ENCODE assay signal across 8 cellular contexts in genomic region chr19:10095948-10096614, GRCh38. TPM values are rescaled to one million over a fixed set of nuclear protein-coding genes. Genes with fewer than 3 reads are reported as not detected.
A peak's percentile ranks its signal among the peaks of the same experiment; 100 is the strongest.
DNase-seq lines count a peak whose midpoint lies in the region; ATAC-seq, FAIRE-seq and TF ChIP-seq lines count a peak whose summit lies in the region.

No MANE protein-coding gene starts in this region.

- H3K27ac Mint-ChIP-seq in naive B cell: peak overlapping the region in 3 of 6 donors; percentile 57 to 74 (median 73)

- CTCF ChIA-PET in OCI-LY7 (lab: Charles Lee; ENCODE audit: unreplicated experiment): no interaction called here

- ATAC-seq in GM21528 (IDR thresholded peaks at IDR 0.05; ENCODE audit: low FRiP score, unreplicated experiment): peak; percentile 60
- ATAC-seq in activated T-cell treated with anti-CD3 and anti-CD28 coated beads, Interleukin-2, amount 50 U/mL, for 4 hours: peak; percentile 95
- peak; percentile 86 to 87 for ATAC-seq in naive B cell (ENCODE audit: low read depth in 2 of 2)

- intact Hi-C loops in OCI-LY7 (cut with micrococcal nuclease; ENCODE audit: unreplicated experiment) (no loop called here), esophagus muscularis mucosa (cut with DNase I) (no loop called here)

- 4% methylated on average over 97 of the region's 97 CpGs for WGBS in HUES64
- WGBS in esophagus muscularis mucosa: 14% methylated on average over 10 of the region's 97 CpGs

- H3K4me3 ChIP-seq in HUES64 (ENCODE audit: low read length) (peak overlapping the region; percentile 51), OCI-LY7 (ENCODE audit: low read depth, low read length, poor library complexity, severe bottlenecking) (peak overlapping the region; percentile 65), esophagus muscularis mucosa (peak overlapping the region; percentile 53 to 57 (median 56))

- no peaks in the 10 kb centered on the region for H3K9me3 Mint-ChIP-seq in activated T-cell treated with anti-CD3 and anti-CD28 coated beads, Interleukin-2, amount 50 U/mL, for 4 hours
- no peaks in the 10 kb centered on the region for H3K9me3 Mint-ChIP-seq in naive B cell

- no peak for TF ChIP-seq EP300 in esophagus muscularis mucosa (IDR thresholded peaks at IDR 0.05)

- H3K27me3 Mint-ChIP-seq in activated T-cell treated with anti-CD3 and anti-CD28 coated beads, Interleukin-2, amount 50 U/mL, for 4 hours (ENCODE audit: low read depth): no peaks in the 10 kb centered on the region
- H3K27me3 Mint-ChIP-seq in naive B cell: no peaks in the 10 kb centered on the region

- POLR2A ChIA-PET in OCI-LY7 (lab: Charles Lee): interaction anchor here (0.6 to 1.5 kb wide), 4 partner anchors 10 to 501 kb away, joined by 3 to 9 read pairs (median 3); partner anchors contain the start of gene PPAN

- H3K4me3 Mint-ChIP-seq in activated T-cell treated with anti-CD3 and anti-CD28 coated beads, Interleukin-2, amount 50 U/mL, for 4 hours: peak overlapping the region; percentile 43
- H3K4me3 Mint-ChIP-seq in naive B cell: peak overlapping the region; percentile 35 to 78 (median 68)

- H2AFZ ChIP-seq in OCI-LY7 (ENCODE audit: low read length): peak overlapping the region; percentile 93

- peaks cover 19% of the 10 kb centered on the region for H3K36me3 Mint-ChIP-seq in activated T-cell treated with anti-CD3 and anti-CD28 coated beads, Interleukin-2, amount 50 U/mL, for 4 hours (ENCODE audit: insufficient read depth)
- peaks cover 6 to 25% of the 10 kb centered on the region in 2 donors for H3K36me3 Mint-ChIP-seq in naive B cell

- H3K79me2 ChIP-seq in OCI-LY7 (ENCODE audit: insufficient read depth, low read depth, low read length): no peaks in the 10 kb centered on the region

- peak overlapping the region; percentile 84 for H3K4me2 ChIP-seq in OCI-LY7 (ENCODE audit: low read length)

- TF ChIP-seq POLR2A in esophagus muscularis mucosa (IDR thresholded peaks at IDR 0.05; ENCODE audit: low read depth): peak; percentile 9

- H4K20me1 ChIP-seq in OCI-LY7 (ENCODE audit: insufficient read depth, low read length): no peaks in the 10 kb centered on the region

- H3K9me3 ChIP-seq in HUES64 (ENCODE audit: insufficient read depth, low read depth, low read length): no peaks in the 10 kb centered on the region; the same call in 1 of the 2 replicates
- no peaks in the 10 kb centered on the region for H3K9me3 ChIP-seq in OCI-LY7 (ENCODE audit: low read length)
- H3K9me3 ChIP-seq in esophagus muscularis mucosa: no peaks in the 10 kb centered on the region

- H3K9ac ChIP-seq in HUES64 (ENCODE audit: low read depth, low read length): peak overlapping the region; percentile 79

- no peak for FAIRE-seq in D721Med (lab: Jason Lieb, UNC)

- H3K27ac ChIP-seq in HUES64 (ENCODE audit: low read depth, low read length): no peak overlapping the region
- H3K27ac ChIP-seq in OCI-LY7 (ENCODE audit: low read depth, low read length, poor library complexity, severe bottlenecking): peak overlapping the region; percentile 56
- peak overlapping the region; percentile 70 to 83 (median 76) for H3K27ac ChIP-seq in esophagus muscularis mucosa (replicated peaks in 1 of 4)

- H3K9me2 ChIP-seq in OCI-LY7 (ENCODE audit: insufficient read depth, low read length): no peaks in the 10 kb centered on the region

- H3K27me3 ChIP-seq in HUES64 (ENCODE audit: insufficient read depth, low read length) (peaks cover 28% of the 10 kb centered on the region), esophagus muscularis mucosa (no peaks in the 10 kb centered on the region)

- H3K4me1 Mint-ChIP-seq in activated T-cell treated with anti-CD3 and anti-CD28 coated beads, Interleukin-2, amount 50 U/mL, for 4 hours (ENCODE audit: low read depth): peaks cover 25% of the 10 kb centered on the region
- peaks cover 32 to 44% (median 33%) of the 10 kb centered on the region in 3 donors for H3K4me1 Mint-ChIP-seq in naive B cell

- TF ChIP-seq CTCF in D721Med (IDR thresholded peaks at IDR 0.05; ENCODE audit: insufficient read depth, missing control alignments) (no peak), OCI-LY7 (conservative IDR thresholded peaks at IDR 0.05; ENCODE audit: low read length) (no peak), esophagus muscularis mucosa (IDR thresholded peaks at IDR 0.05) (peak in 1 of 3 experiments; percentile 40)

- H3K4me1 ChIP-seq in HUES64 (ENCODE audit: insufficient read depth, low read length) (no peaks in the 10 kb centered on the region), OCI-LY7 (ENCODE audit: insufficient read depth, low read length, poor library complexity, severe bottlenecking) (peaks cover 42% of the 10 kb centered on the region), esophagus muscularis mucosa (peaks cover 9 to 18% (median 17%) of the 10 kb centered on the region in 4 donors)

- DNase-seq in D721Med (ENCODE audit: insufficient read length, low spot score) (peak; percentile 94), OCI-LY7 (ENCODE audit: low spot score) (peak; percentile 95), esophagus muscularis mucosa (ENCODE audit: extremely low spot score) (peak; percentile 93), naive B cell (peak; percentile 85)
- peak; percentile 88 for DNase-seq in activated T-cell treated with anti-CD3 and anti-CD28 coated beads, Interleukin-2, amount 50 U/mL, for 4 hours
- peak; percentile 69 to 85 for DNase-seq in stimulated activated CD8-positive, alpha-beta memory T cell treated with anti-CD3 and anti-CD28 coated beads, Interleukin-7, amount 100 ng/mL, for 48 hours (ENCODE audit: extremely low read depth in 1 of 2, low read depth in 1 of 2)

- H3K36me3 ChIP-seq in HUES64 (ENCODE audit: insufficient read depth, low read length) (0 out of 2 replicates have a peak, but pooled peaks cover 5% of the 10 kb centered on the region), OCI-LY7 (ENCODE audit: insufficient read depth, low read length) (peaks cover 9% of the 10 kb centered on the region), esophagus muscularis mucosa (peaks cover 0 to 25% (median 20%) of the 10 kb centered on the region in 4 donors)

- no TSS peak for BruUV-seq in OCI-LY7 (replicated peaks; lab: Mats Ljungman, UMichigan)

RNA-seq across cellular contexts. Expression of gene ANGPTL6, which starts 6.4 kb away (rescaled TPM):
- polyA plus RNA-seq in HUES64 (2013, experiment 1 of 2): not detected
- 0.19 TPM for polyA plus RNA-seq in HUES64 (2013, experiment 2 of 2)
- 7.3 and 8.4 TPM in 2 replicates for total RNA-seq in OCI-LY7 (2014; rRNA removed; shearing (Covaris generic))
- total RNA-seq in OCI-LY7 (2022): 8.3 and 10.1 TPM in 2 replicates
- total RNA-seq in activated T-cell treated with anti-CD3 and anti-CD28 coated beads, Interleukin-2, amount 50 U/mL, for 4 hours: 10 to 100 TPM in 1 of 3 donors, 1 to 10 TPM in 2; 9.2 to 11.0 (median 9.2) TPM
- total RNA-seq in esophagus muscularis mucosa: not detected
- 1 to 10 TPM in 1 of 6 donors, under 1 TPM in 3, not detected in 2; 0.39 to 1.1 (median 0.65) TPM for polyA plus RNA-seq in naive B cell (ENCODE audit: low read depth in 6 of 6)

RNA-seq across cellular contexts. Expression of gene SHFL, which starts 10.0 kb away (rescaled TPM):
- polyA plus RNA-seq in HUES64 (2013, experiment 1 of 2): 7.3 TPM
- polyA plus RNA-seq in HUES64 (2013, experiment 2 of 2): 9.6 TPM
- total RNA-seq in OCI-LY7 (2014; rRNA removed; shearing (Covaris generic)): 21.9 and 32.9 TPM in 2 replicates
- 28.5 and 30.9 TPM in 2 replicates for total RNA-seq in OCI-LY7 (2022)
- 10 to 100 TPM; 20.1 to 26.8 (median 26.2) TPM for total RNA-seq in activated T-cell treated with anti-CD3 and anti-CD28 coated beads, Interleukin-2, amount 50 U/mL, for 4 hours
- 10 to 100 TPM; 17.4 to 34.9 (median 26.1) TPM for total RNA-seq in esophagus muscularis mucosa
- 10 to 100 TPM; 14.7 to 37.0 (median 23.8) TPM for polyA plus RNA-seq in naive B cell (ENCODE audit: low read depth in 6 of 6)

RNA-seq across cellular contexts. Expression of gene PPAN, which starts 10.1 kb away (rescaled TPM):
- 59.7 TPM for polyA plus RNA-seq in HUES64 (2013, experiment 1 of 2)
- polyA plus RNA-seq in HUES64 (2013, experiment 2 of 2): 48.8 TPM
- total RNA-seq in OCI-LY7 (2014; rRNA removed; shearing (Covaris generic)): 77.1 and 85.8 TPM in 2 replicates
- total RNA-seq in OCI-LY7 (2022) (88.3 and 116 TPM in 2 replicates), esophagus muscularis mucosa (10 to 100 TPM; 22.7 to 39.3 (median 29.1) TPM)
- 100 to 1,000 TPM; 479 to 497 (median 489) TPM for total RNA-seq in activated T-cell treated with anti-CD3 and anti-CD28 coated beads, Interleukin-2, amount 50 U/mL, for 4 hours
- 10 to 100 TPM in 5 of 6 donors, 1 to 10 TPM in 1; 7.8 to 30.7 (median 15.1) TPM for polyA plus RNA-seq in naive B cell (ENCODE audit: low read depth in 6 of 6)

RNA-seq across cellular contexts. Expression of gene P2RY11, which starts 15.4 kb away (rescaled TPM):
- polyA plus RNA-seq in HUES64 (2013, experiment 1 of 2): 9.0 TPM
- polyA plus RNA-seq in HUES64 (2013, experiment 2 of 2): 8.9 TPM
- 8.8 and 11.9 TPM in 2 replicates for total RNA-seq in OCI-LY7 (2014; rRNA removed; shearing (Covaris generic))
- 31.1 and 43.3 TPM in 2 replicates for total RNA-seq in OCI-LY7 (2022)
- 10 to 100 TPM; 74.8 to 87.5 (median 82.6) TPM for total RNA-seq in activated T-cell treated with anti-CD3 and anti-CD28 coated beads, Interleukin-2, amount 50 U/mL, for 4 hours
- total RNA-seq in esophagus muscularis mucosa: 10 to 100 TPM in 1 of 4 donors, 1 to 10 TPM in 3; 4.9 to 11.3 (median 8.5) TPM
- 1 to 10 TPM in 3 of 6 donors, under 1 TPM in 3; 0.69 to 1.2 (median 0.92) TPM for polyA plus RNA-seq in naive B cell (ENCODE audit: low read depth in 6 of 6)

RNA-seq across cellular contexts. Expression of gene EIF3G, which starts 23.6 kb away (rescaled TPM):
- polyA plus RNA-seq in HUES64 (2013, experiment 1 of 2): 161 TPM
- polyA plus RNA-seq in HUES64 (2013, experiment 2 of 2): 160 TPM
- 255 and 287 TPM in 2 replicates for total RNA-seq in OCI-LY7 (2014; rRNA removed; shearing (Covaris generic))
- total RNA-seq in OCI-LY7 (2022) (256 TPM in 2 replicates), esophagus muscularis mucosa (100 to 1,000 TPM; 220 to 344 (median 305) TPM)
- total RNA-seq in activated T-cell treated with anti-CD3 and anti-CD28 coated beads, Interleukin-2, amount 50 U/mL, for 4 hours: 100 to 1,000 TPM; 503 to 538 (median 523) TPM
- 100 to 1,000 TPM; 141 to 177 (median 159) TPM for polyA plus RNA-seq in naive B cell (ENCODE audit: low read depth in 6 of 6)

Comparison
In these comparisons a context has a peak if more than half of its experiments do, and no peak if none do; other contexts are left out.
1. RNA of gene ANGPTL6, which starts 6.4 kb away (total RNA-seq): 7.3 to 10.1 TPM in OCI-LY7 and 9.2 to 11.0 TPM in activated T-cell treated with anti-CD3 and anti-CD28 coated beads, Interleukin-2, amount 50 U/mL, for 4 hours; not detected in esophagus muscularis mucosa; every median in the first group is over 4 times any median in the second.
2. RNA of gene PPAN, which starts 10.1 kb away (total RNA-seq): 479 to 497 TPM in activated T-cell treated with anti-CD3 and anti-CD28 coated beads, Interleukin-2, amount 50 U/mL, for 4 hours; 77.1 to 116 TPM in OCI-LY7 and 22.7 to 39.3 TPM in esophagus muscularis mucosa; every median in the first group is over 4 times any median in the second.
3. Peak in every context shown above with its lines, with median percentiles within 50 percentile points of each other: DNase-seq, ATAC-seq and H3K4me3 ChIP-seq.